In the genomic region with DNA sequence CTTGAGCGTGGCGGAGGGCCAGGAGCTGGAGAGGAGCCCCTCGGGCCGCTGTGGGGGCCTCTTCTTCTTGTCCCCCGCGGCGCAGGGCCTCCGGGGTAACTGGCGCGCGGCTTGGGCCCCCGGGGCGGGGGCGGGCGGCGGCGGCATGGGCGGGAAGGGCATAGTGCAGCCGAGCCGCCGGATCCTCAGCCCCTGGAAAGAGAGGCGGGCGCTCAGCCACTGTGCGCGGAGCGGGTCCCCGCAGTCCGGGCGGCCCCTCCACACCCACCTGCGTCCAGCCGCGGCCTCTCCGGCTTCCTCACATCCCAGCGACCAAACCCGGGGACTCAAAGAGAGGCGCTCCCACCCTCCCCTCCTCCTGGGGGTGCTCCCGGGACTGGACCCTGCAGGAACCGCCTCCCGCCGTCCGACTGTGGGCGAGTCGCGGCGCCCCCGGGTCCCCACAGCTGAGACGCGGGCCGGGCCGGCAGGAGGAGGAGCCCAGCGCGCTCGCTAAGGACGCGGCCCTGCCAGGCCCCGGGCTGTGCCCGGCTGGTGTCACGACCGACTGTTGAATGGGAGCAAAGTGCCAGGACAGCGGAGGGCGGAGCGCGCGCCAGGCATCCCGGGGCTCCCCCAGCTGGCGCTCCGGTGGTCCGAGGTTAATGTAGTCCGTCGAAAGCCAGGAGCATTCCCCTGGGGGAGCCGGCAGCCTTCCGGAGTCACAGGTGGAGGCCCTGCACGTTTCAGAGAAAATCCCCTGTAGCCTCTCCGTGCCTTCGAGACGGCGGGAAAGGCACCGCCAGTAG, we compare ENCODE assay signal across 1 cellular context.
TF ChIP-seq lines count a peak whose summit lies in the region.

A gene with protein sequence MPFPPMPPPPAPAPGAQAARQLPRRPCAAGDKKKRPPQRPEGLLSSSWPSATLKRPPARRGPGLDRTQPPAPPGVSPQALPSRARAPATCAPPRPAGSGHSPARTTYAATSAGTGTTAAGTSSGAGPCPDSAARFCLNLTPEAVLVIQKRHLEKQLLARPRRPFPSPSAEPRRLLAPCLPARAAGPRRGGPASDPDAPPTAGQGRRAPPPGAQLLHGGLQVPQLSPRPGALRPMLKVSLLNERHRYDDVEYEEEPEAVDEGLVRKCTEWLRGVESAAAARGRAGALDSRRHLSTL (minus strand): TSS at position 412 of the 788 bp plus-strand sequence. CDS start 250 bp downstream, at position 162.

TF ChIP-seq in GM23338, 12 proteins besides CTCF, POLR2A, EP300 and RAD21 (continued from another document):
- TF ChIP-seq, protein P1, sequence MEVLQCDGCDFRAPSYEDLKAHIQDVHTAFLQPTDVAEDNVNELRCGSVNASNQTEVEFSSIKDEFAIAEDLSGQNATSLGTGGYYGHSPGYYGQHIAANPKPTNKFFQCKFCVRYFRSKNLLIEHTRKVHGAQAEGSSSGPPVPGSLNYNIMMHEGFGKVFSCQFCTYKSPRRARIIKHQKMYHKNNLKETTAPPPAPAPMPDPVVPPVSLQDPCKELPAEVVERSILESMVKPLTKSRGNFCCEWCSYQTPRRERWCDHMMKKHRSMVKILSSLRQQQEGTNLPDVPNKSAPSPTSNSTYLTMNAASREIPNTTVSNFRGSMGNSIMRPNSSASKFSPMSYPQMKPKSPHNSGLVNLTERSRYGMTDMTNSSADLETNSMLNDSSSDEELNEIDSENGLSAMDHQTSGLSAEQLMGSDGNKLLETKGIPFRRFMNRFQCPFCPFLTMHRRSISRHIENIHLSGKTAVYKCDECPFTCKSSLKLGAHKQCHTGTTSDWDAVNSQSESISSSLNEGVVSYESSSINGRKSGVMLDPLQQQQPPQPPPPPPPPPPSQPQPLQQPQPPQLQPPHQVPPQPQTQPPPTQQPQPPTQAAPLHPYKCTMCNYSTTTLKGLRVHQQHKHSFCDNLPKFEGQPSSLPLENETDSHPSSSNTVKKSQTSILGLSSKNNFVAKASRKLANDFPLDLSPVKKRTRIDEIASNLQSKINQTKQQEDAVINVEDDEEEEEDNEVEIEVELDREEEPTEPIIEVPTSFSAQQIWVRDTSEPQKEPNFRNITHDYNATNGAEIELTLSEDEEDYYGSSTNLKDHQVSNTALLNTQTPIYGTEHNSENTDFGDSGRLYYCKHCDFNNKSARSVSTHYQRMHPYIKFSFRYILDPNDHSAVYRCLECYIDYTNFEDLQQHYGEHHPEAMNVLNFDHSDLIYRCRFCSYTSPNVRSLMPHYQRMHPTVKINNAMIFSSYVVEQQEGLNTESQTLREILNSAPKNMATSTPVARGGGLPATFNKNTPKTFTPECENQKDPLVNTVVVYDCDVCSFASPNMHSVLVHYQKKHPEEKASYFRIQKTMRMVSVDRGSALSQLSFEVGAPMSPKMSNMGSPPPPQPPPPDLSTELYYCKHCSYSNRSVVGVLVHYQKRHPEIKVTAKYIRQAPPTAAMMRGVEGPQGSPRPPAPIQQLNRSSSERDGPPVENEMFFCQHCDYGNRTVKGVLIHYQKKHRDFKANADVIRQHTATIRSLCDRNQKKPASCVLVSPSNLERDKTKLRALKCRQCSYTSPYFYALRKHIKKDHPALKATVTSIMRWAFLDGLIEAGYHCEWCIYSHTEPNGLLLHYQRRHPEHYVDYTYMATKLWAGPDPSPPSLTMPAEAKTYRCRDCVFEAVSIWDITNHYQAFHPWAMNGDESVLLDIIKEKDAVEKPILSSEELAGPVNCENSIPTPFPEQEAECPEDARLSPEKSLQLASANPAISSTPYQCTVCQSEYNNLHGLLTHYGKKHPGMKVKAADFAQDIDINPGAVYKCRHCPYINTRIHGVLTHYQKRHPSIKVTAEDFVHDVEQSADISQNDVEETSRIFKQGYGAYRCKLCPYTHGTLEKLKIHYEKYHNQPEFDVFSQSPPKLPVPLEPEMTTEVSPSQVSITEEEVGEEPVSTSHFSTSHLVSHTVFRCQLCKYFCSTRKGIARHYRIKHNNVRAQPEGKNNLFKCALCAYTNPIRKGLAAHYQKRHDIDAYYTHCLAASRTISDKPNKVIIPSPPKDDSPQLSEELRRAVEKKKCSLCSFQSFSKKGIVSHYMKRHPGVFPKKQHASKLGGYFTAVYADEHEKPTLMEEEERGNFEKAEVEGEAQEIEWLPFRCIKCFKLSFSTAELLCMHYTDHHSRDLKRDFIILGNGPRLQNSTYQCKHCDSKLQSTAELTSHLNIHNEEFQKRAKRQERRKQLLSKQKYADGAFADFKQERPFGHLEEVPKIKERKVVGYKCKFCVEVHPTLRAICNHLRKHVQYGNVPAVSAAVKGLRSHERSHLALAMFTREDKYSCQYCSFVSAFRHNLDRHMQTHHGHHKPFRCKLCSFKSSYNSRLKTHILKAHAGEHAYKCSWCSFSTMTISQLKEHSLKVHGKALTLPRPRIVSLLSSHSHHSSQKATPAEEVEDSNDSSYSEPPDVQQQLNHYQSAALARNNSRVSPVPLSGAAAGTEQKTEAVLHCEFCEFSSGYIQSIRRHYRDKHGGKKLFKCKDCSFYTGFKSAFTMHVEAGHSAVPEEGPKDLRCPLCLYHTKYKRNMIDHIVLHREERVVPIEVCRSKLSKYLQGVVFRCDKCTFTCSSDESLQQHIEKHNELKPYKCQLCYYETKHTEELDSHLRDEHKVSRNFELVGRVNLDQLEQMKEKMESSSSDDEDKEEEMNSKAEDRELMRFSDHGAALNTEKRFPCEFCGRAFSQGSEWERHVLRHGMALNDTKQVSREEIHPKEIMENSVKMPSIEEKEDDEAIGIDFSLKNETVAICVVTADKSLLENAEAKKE (CRISPR knock-in tag; IDR thresholded peaks at IDR 0.05) = no peak
